Comparison of ENCODE assay signal across 8 cellular contexts in genomic region chr1:171780583-171781166, GRCh38. TPM values are rescaled to one million over a fixed set of nuclear protein-coding genes. Genes with fewer than 3 reads are reported as not detected.
A peak's percentile ranks its signal among the peaks of the same experiment; 100 is the strongest.
DNase-seq lines count a peak whose midpoint lies in the region; ATAC-seq lines count a peak whose summit lies in the region.

No MANE protein-coding gene starts in this region.

- DNase-seq in NCI-H510A treated with DMSO at 0.1 percent for 48 hours (lab: John Stamatoyannopoulos, UW): peak; percentile 53
- no peak for DNase-seq in NCI-H510A (lab: John Stamatoyannopoulos, UW)
- peak; percentile 13 for DNase-seq in activated CD4-positive, alpha-beta memory T cell treated with anti-CD3 and anti-CD28 coated beads for 36 hours
- DNase-seq in stimulated activated CD4-positive, alpha-beta T cell treated with anti-CD3 and anti-CD28 coated beads, Interleukin-2, amount 100 ng/mL, for 24 hours: no peak
- no peak for DNase-seq in AG08396 (ENCODE audit: low spot score)

- H3K9me3 ChIP-seq in stomach smooth muscle (ENCODE audit: control insufficient read depth in 2 of 2, low read length in 2 of 2): no peaks in the 10 kb centered on the region

- H3K36me3 Mint-ChIP-seq in activated CD4-positive, alpha-beta memory T cell treated with anti-CD3 and anti-CD28 coated beads for 36 hours: peaks cover 21% of the 10 kb centered on the region

- intact Hi-C loops in activated CD4-positive, alpha-beta memory T cell treated with anti-CD3 and anti-CD28 coated beads for 36 hours (cut with micrococcal nuclease): loop anchor here (1.0 to 10.0 kb wide), 9 partner anchors 14 to 917 kb away; partner anchors contain the start of genes DNM3, PIGC and VAMP4

- peaks cover 55% of the 10 kb centered on the region for H3K4me1 Mint-ChIP-seq in activated CD4-positive, alpha-beta memory T cell treated with anti-CD3 and anti-CD28 coated beads for 36 hours (ENCODE audit: low read depth)

- H3K27me3 ChIP-seq in stomach smooth muscle (ENCODE audit: control insufficient read depth in 1 of 2, insufficient read depth in 2 of 2, low read length in 2 of 2): no peaks in the 10 kb centered on the region

- peak overlapping the region; percentile 96 for H3K4me3 Mint-ChIP-seq in activated CD4-positive, alpha-beta memory T cell treated with anti-CD3 and anti-CD28 coated beads for 36 hours

- H3K27ac ChIP-seq in stomach smooth muscle (ENCODE audit: low read length): peak overlapping the region; percentile 85

- peaks cover 5 to 9% of the 10 kb centered on the region in 2 donors for H3K36me3 ChIP-seq in stomach smooth muscle (ENCODE audit: control insufficient read depth in 2 of 2, insufficient read depth in 2 of 2, low read length in 2 of 2)

- H3K27me3 Mint-ChIP-seq in activated CD4-positive, alpha-beta memory T cell treated with anti-CD3 and anti-CD28 coated beads for 36 hours: no peaks in the 10 kb centered on the region

- peak overlapping the region; percentile 79 to 89 for H3K9ac ChIP-seq in stomach smooth muscle (ENCODE audit: low read length in 2 of 2)

- CTCF ChIA-PET in activated CD4-positive, alpha-beta memory T cell treated with anti-CD3 and anti-CD28 coated beads for 36 hours (lab: Charles Lee): interaction anchor here (1.1 to 1.7 kb wide), 4 partner anchors 19 to 205 kb away, joined by 3 to 5 read pairs (median 4); no protein-coding TSS in a partner anchor

- peak overlapping the region; percentile 94 for H3K27ac Mint-ChIP-seq in activated CD4-positive, alpha-beta memory T cell treated with anti-CD3 and anti-CD28 coated beads for 36 hours

- no peak for ATAC-seq in GM21528 (IDR thresholded peaks at IDR 0.05; ENCODE audit: low FRiP score, unreplicated experiment)

- H3K4me3 ChIP-seq in iPS-11a (ENCODE audit: low read depth, low read length) (peak overlapping the region; percentile 45), stomach smooth muscle (ENCODE audit: low read length in 2 of 2) (peak overlapping the region; percentile 75 to 81)

- no peaks in the 10 kb centered on the region for H3K9me3 Mint-ChIP-seq in activated CD4-positive, alpha-beta memory T cell treated with anti-CD3 and anti-CD28 coated beads for 36 hours

- POLR2A ChIA-PET in activated CD4-positive, alpha-beta memory T cell treated with anti-CD3 and anti-CD28 coated beads for 36 hours (lab: Charles Lee): interaction anchor here (0.6 to 1.7 kb wide), 3 partner anchors 14 to 50 kb away, joined by 3 to 9 read pairs (median 3); partner anchors contain the start of gene VAMP4

- peaks cover 15% of the 10 kb centered on the region for H3K4me1 ChIP-seq in stomach smooth muscle (ENCODE audit: control insufficient read depth, insufficient read depth, low read length)

RNA-seq across cellular contexts. Expression of gene METTL13, which starts 0.8 kb away (rescaled TPM):
- total RNA-seq in activated CD4-positive, alpha-beta memory T cell treated with anti-CD3 and anti-CD28 coated beads for 36 hours: 10 to 100 TPM; 45.6 to 49.8 TPM

RNA-seq across cellular contexts. Expression of gene VAMP4, which starts 38.8 kb away (rescaled TPM):
- 10 to 100 TPM; 13.2 to 14.2 TPM for total RNA-seq in activated CD4-positive, alpha-beta memory T cell treated with anti-CD3 and anti-CD28 coated beads for 36 hours

Comparison
In these comparisons a context has a peak if more than half of its experiments do, and no peak if none do; other contexts are left out.
1. DNase-seq: peak in NCI-H510A treated with DMSO at 0.1 percent for 48 hours (single experiment) and activated CD4-positive, alpha-beta memory T cell treated with anti-CD3 and anti-CD28 coated beads for 36 hours (single experiment); none in NCI-H510A (single experiment), stimulated activated CD4-positive, alpha-beta T cell treated with anti-CD3 and anti-CD28 coated beads, Interleukin-2, amount 100 ng/mL, for 24 hours (0 of 2) and AG08396 (single experiment).